Comparison of ENCODE assay signal across 28 cellular contexts in genomic region chr20:39446397-39446796, GRCh38.
"Had no signal": no experiment of that assay in that cellular context is flagged by ENCODE, and none has a peak within 500 bp of the region (broad histone marks: within the 10 kb centered on the region; RNA-seq: fewer than 3 reads in every experiment).

No MANE protein-coding gene starts in this region.

- H3K4me3 ChIP-seq: stomach, suprapubic skin, testis, thoracic aorta, thyroid gland, tibial artery, tibial nerve, transverse colon, upper lobe of left lung, upper lobe of right lung, uterus, vagina had no signal

- H3K36me3 Mint-ChIP-seq: stimulated activated effector memory CD8-positive, alpha-beta T cell treated with anti-CD3 and anti-CD28 coated beads, Interleukin-12 subunit alpha, Interleukin-12 subunit beta, amount 100 ng/mL, for 72 hours; stimulated activated naive B cell treated with anti-CD40 and anti-IgM and Interleukin-4, amounts not matched to agents 10 μg/mL and 1 μg/mL and 100 μg/mL, for 72 hours; type B pancreatic cell had no signal

- H3K9me3 ChIP-seq: stomach, suprapubic skin, testis, thoracic aorta, thyroid gland, tibial artery, tibial nerve, transverse colon, upper lobe of left lung, upper lobe of right lung, uterus, vagina had no signal

- H3K27me3 ChIP-seq: stomach, suprapubic skin, testis, thyroid gland, tibial artery, tibial nerve, transverse colon, upper lobe of left lung, upper lobe of right lung, uterus, vagina had no signal

- H3K36me3 ChIP-seq: stomach, suprapubic skin, thoracic aorta, thyroid gland, tibial artery, tibial nerve, transverse colon, upper lobe of left lung, upper lobe of right lung, uterus, vagina had no signal

- FAIRE-seq: urothelium cell line had no signal

- H3K27ac ChIP-seq: stomach, suprapubic skin, testis, thoracic aorta, thyroid gland, tibial artery, tibial nerve, transverse colon, upper lobe of left lung, upper lobe of right lung, uterus, vagina had no signal

- DNase-seq: stimulated activated CD4-positive, alpha-beta T cell treated with anti-CD3 and anti-CD28 coated beads, Interleukin-2, amount 100 ng/mL, for 48 hours; stimulated activated CD4-positive, alpha-beta T cell treated with anti-CD3 and anti-CD28 coated beads, Interleukin-4, amount 100 ng/mL, for 1 hour; stimulated activated CD4-positive, alpha-beta T cell treated with anti-CD3 and anti-CD28 coated beads, Interleukin-4, amount 100 ng/mL, for 24 hours; stimulated activated CD4-positive, alpha-beta T cell treated with anti-CD3 and anti-CD28 coated beads, Interleukin-4, amount 100 ng/mL, for 4 hours; stimulated activated CD8-positive, alpha-beta memory T cell treated with anti-CD3 and anti-CD28 coated beads, Interleukin-4, amount 100 ng/mL, for 48 hours; stimulated activated naive B cell treated with anti-CD40 and anti-IgM and Interleukin-4, amounts not matched to agents 10 μg/mL and 1 μg/mL and 100 μg/mL, for 72 hours; stimulated activated naive CD4-positive, alpha-beta T cell; stimulated activated naive CD4-positive, alpha-beta T cell treated with Interleukin-2 at 50 U/mL for 16 hours; stimulated activated naive CD8-positive, alpha-beta T cell treated with anti-CD3 and anti-CD28 coated beads, Interleukin-15, amount 100 ng/mL, for 72 hours; stimulated activated naive CD8-positive, alpha-beta T cell treated with anti-CD3 and anti-CD28 coated beads, Interleukin-15, Interleukin-2, amounts not matched to agents 100 U/mL and 50 U/mL, for 24 hours; stomach; substantia nigra; testis; thyroid gland; tibial artery; transverse colon; trophoblast cell; upper lobe of left lung; upper lobe of right lung; uterus had no signal

- H3K27ac Mint-ChIP-seq: stimulated activated effector memory CD8-positive, alpha-beta T cell treated with anti-CD3 and anti-CD28 coated beads, Interleukin-12 subunit alpha, Interleukin-12 subunit beta, amount 100 ng/mL, for 72 hours; stimulated activated naive B cell treated with anti-CD40 and anti-IgM and Interleukin-4, amounts not matched to agents 10 μg/mL and 1 μg/mL and 100 μg/mL, for 72 hours; stimulated activated naive CD8-positive, alpha-beta T cell treated with anti-CD3 and anti-CD28 coated beads, Interleukin-15, amount 100 ng/mL, for 72 hours; stimulated activated naive CD8-positive, alpha-beta T cell treated with anti-CD3 and anti-CD28 coated beads, Interleukin-15, Interleukin-2, amounts not matched to agents 100 ng/mL and 50 ng/mL, for 24 hours; type B pancreatic cell had no signal

- H3K4me3 Mint-ChIP-seq: stimulated activated effector memory CD8-positive, alpha-beta T cell treated with anti-CD3 and anti-CD28 coated beads, Interleukin-12 subunit alpha, Interleukin-12 subunit beta, amount 100 ng/mL, for 72 hours; stimulated activated naive B cell treated with anti-CD40 and anti-IgM and Interleukin-4, amounts not matched to agents 10 μg/mL and 1 μg/mL and 100 μg/mL, for 72 hours; stimulated activated naive CD8-positive, alpha-beta T cell treated with anti-CD3 and anti-CD28 coated beads, Interleukin-15, amount 100 ng/mL, for 72 hours; stimulated activated naive CD8-positive, alpha-beta T cell treated with anti-CD3 and anti-CD28 coated beads, Interleukin-15, Interleukin-2, amounts not matched to agents 100 ng/mL and 50 ng/mL, for 24 hours; type B pancreatic cell had no signal

- H3K9me3 Mint-ChIP-seq: stimulated activated naive B cell treated with anti-CD40 and anti-IgM and Interleukin-4, amounts not matched to agents 10 μg/mL and 1 μg/mL and 100 μg/mL, for 72 hours; type B pancreatic cell had no signal

- H3K27me3 Mint-ChIP-seq: stimulated activated naive B cell treated with anti-CD40 and anti-IgM and Interleukin-4, amounts not matched to agents 10 μg/mL and 1 μg/mL and 100 μg/mL, for 72 hours; stimulated activated naive CD8-positive, alpha-beta T cell treated with anti-CD3 and anti-CD28 coated beads, Interleukin-15, amount 100 ng/mL, for 72 hours; type B pancreatic cell had no signal

- H3K4me1 ChIP-seq: stomach, suprapubic skin, testis, thyroid gland, tibial artery, tibial nerve, transverse colon, upper lobe of left lung, upper lobe of right lung, uterus, vagina had no signal

- H3K4me1 Mint-ChIP-seq: stimulated activated effector memory CD8-positive, alpha-beta T cell treated with anti-CD3 and anti-CD28 coated beads, Interleukin-12 subunit alpha, Interleukin-12 subunit beta, amount 100 ng/mL, for 72 hours; stimulated activated naive B cell treated with anti-CD40 and anti-IgM and Interleukin-4, amounts not matched to agents 10 μg/mL and 1 μg/mL and 100 μg/mL, for 72 hours; stimulated activated naive CD8-positive, alpha-beta T cell treated with anti-CD3 and anti-CD28 coated beads, Interleukin-15, amount 100 ng/mL, for 72 hours had no signal

- ATAC-seq: stimulated activated effector memory CD8-positive, alpha-beta T cell treated with anti-CD3 and anti-CD28 coated beads, Interleukin-12 subunit alpha, Interleukin-12 subunit beta, amount 100 ng/mL, for 72 hours; stimulated activated naive B cell treated with anti-CD40 and anti-IgM and Interleukin-4, amounts not matched to agents 10 μg/mL and 1 μg/mL and 100 μg/mL, for 72 hours; stimulated activated naive CD8-positive, alpha-beta T cell treated with anti-CD3 and anti-CD28 coated beads, Interleukin-15, amount 100 ng/mL, for 72 hours; stimulated activated naive CD8-positive, alpha-beta T cell treated with anti-CD3 and anti-CD28 coated beads, Interleukin-15, Interleukin-2, amounts not matched to agents 100 U/mL and 50 U/mL, for 24 hours; upper lobe of right lung had no signal
